Comparison of ENCODE assay signal across 30 cellular contexts in genomic region chr4:186687263-186687662, GRCh38. TPM values are rescaled to one million over a fixed set of nuclear protein-coding genes. Genes with fewer than 3 reads are reported as not detected.
DNase-seq lines count a peak whose midpoint lies in the region; ATAC-seq and TF ChIP-seq lines count a peak whose summit lies in the region.
"Had no signal": no experiment of that assay in that cellular context is flagged by ENCODE, and none has a peak within 500 bp of the region (broad histone marks: within the 10 kb centered on the region; RNA-seq: fewer than 3 reads in every experiment).

No MANE protein-coding gene starts in this region.

- H3K4me3 Mint-ChIP-seq in type B pancreatic cell: no peak overlapping the region
- H3K4me3 Mint-ChIP-seq: activated CD4-positive, alpha-beta memory T cell treated with anti-CD3 and anti-CD28 coated beads for 36 hours; activated naive CD4-positive, alpha-beta T cell treated with anti-CD3 and anti-CD28 coated beads, Interleukin-2, amount 50 U/mL, for 24 hours; activated T-helper 17 cell treated with anti-CD3 and anti-CD28 coated beads, Interleukin-2, amount 50 U/mL, for 72 hours; CD8-positive, alpha-beta memory T cell; effector memory CD8-positive, alpha-beta T cell; natural killer cell treated with Interleukin-12 subunit alpha and Interleukin-12 subunit beta and Interleukin-15 and Interleukin-18, amount 100 ng/mL, for 72 hours had no signal

- no peak for ATAC-seq in right cardiac atrium
- ATAC-seq: activated T-helper 17 cell treated with anti-CD3 and anti-CD28 coated beads, Interleukin-2, amount 50 U/mL, for 72 hours; effector memory CD8-positive, alpha-beta T cell; gastrocnemius medialis; K562; natural killer cell treated with Interleukin-12 subunit alpha and Interleukin-12 subunit beta and Interleukin-15 and Interleukin-18, amount 100 ng/mL, for 72 hours; pancreas had no signal

- H3K4me1 Mint-ChIP-seq in type B pancreatic cell (ENCODE audit: unreplicated experiment): peaks cover 66% of the 10 kb centered on the region
- H3K4me1 Mint-ChIP-seq: activated naive CD4-positive, alpha-beta T cell treated with anti-CD3 and anti-CD28 coated beads, Interleukin-2, amount 50 U/mL, for 24 hours; activated T-helper 17 cell treated with anti-CD3 and anti-CD28 coated beads, Interleukin-2, amount 50 U/mL, for 72 hours; CD8-positive, alpha-beta memory T cell had no signal

- peak overlapping the region; percentile 26 for H3K4me3 ChIP-seq in iPS-18a (ENCODE audit: low read length)
- H3K4me3 ChIP-seq in right cardiac atrium (ENCODE audit: low read length): no peak overlapping the region
- H3K4me3 ChIP-seq: coronary artery, esophagus muscularis mucosa, gastrocnemius medialis, K562, pancreas, tibial nerve had no signal

- H3K27ac ChIP-seq in iPS-18a (ENCODE audit: low read length) (no peak overlapping the region), right cardiac atrium (ENCODE audit: low read length) (no peak overlapping the region)
- H3K27ac ChIP-seq: 22Rv1, coronary artery, gastrocnemius medialis had no signal

- peaks cover 5% of the 10 kb centered on the region for H3K36me3 ChIP-seq in iPS-18a (ENCODE audit: control insufficient read depth, low read depth, low read length)
- H3K36me3 ChIP-seq: esophagus muscularis mucosa, gastrocnemius medialis, pancreas, tibial nerve had no signal

- peak overlapping the region; percentile 12 for H3K9ac ChIP-seq in iPS-18a (ENCODE audit: low read length)

- intact Hi-C loops in right cardiac atrium (cut with DNase I): no loop called here

- H3K27me3 ChIP-seq in iPS-18a (ENCODE audit: control insufficient read depth, insufficient read depth, low read length) (peaks cover 11% of the 10 kb centered on the region), right cardiac atrium (ENCODE audit: control insufficient read depth, insufficient read depth) (no peaks in the 10 kb centered on the region)
- H3K27me3 ChIP-seq: esophagus muscularis mucosa, gastrocnemius medialis, pancreas, tibial nerve had no signal

- H3K27me3 Mint-ChIP-seq in type B pancreatic cell: no peaks in the 10 kb centered on the region
- H3K27me3 Mint-ChIP-seq: activated CD4-positive, alpha-beta memory T cell treated with anti-CD3 and anti-CD28 coated beads for 36 hours; activated naive CD4-positive, alpha-beta T cell treated with anti-CD3 and anti-CD28 coated beads, Interleukin-2, amount 50 U/mL, for 24 hours; CD8-positive, alpha-beta memory T cell; effector memory CD8-positive, alpha-beta T cell; natural killer cell treated with Interleukin-12 subunit alpha and Interleukin-12 subunit beta and Interleukin-15 and Interleukin-18, amount 100 ng/mL, for 72 hours had no signal

- peak overlapping the region; percentile 65 for H3K27ac Mint-ChIP-seq in type B pancreatic cell
- H3K27ac Mint-ChIP-seq: activated CD4-positive, alpha-beta memory T cell treated with anti-CD3 and anti-CD28 coated beads for 36 hours; activated naive CD4-positive, alpha-beta T cell treated with anti-CD3 and anti-CD28 coated beads, Interleukin-2, amount 50 U/mL, for 24 hours; activated T-helper 17 cell treated with anti-CD3 and anti-CD28 coated beads, Interleukin-2, amount 50 U/mL, for 72 hours; CD8-positive, alpha-beta memory T cell; effector memory CD8-positive, alpha-beta T cell; natural killer cell treated with Interleukin-12 subunit alpha and Interleukin-12 subunit beta and Interleukin-15 and Interleukin-18, amount 100 ng/mL, for 72 hours had no signal

- H3K36me3 Mint-ChIP-seq in type B pancreatic cell: peaks cover 21% of the 10 kb centered on the region
- H3K36me3 Mint-ChIP-seq: activated CD4-positive, alpha-beta memory T cell treated with anti-CD3 and anti-CD28 coated beads for 36 hours; activated naive CD4-positive, alpha-beta T cell treated with anti-CD3 and anti-CD28 coated beads, Interleukin-2, amount 50 U/mL, for 24 hours; CD8-positive, alpha-beta memory T cell; natural killer cell treated with Interleukin-12 subunit alpha and Interleukin-12 subunit beta and Interleukin-15 and Interleukin-18, amount 100 ng/mL, for 72 hours had no signal

- H3K9me3 Mint-ChIP-seq in type B pancreatic cell: no peaks in the 10 kb centered on the region
- H3K9me3 Mint-ChIP-seq: activated CD4-positive, alpha-beta memory T cell treated with anti-CD3 and anti-CD28 coated beads for 36 hours; activated naive CD4-positive, alpha-beta T cell treated with anti-CD3 and anti-CD28 coated beads, Interleukin-2, amount 50 U/mL, for 24 hours had no signal

- no peaks in the 10 kb centered on the region for H3K9me3 ChIP-seq in iPS-18a (ENCODE audit: control insufficient read depth, low read depth, low read length)
- H3K9me3 ChIP-seq in right cardiac atrium (ENCODE audit: control insufficient read depth, low read length): no peaks in the 10 kb centered on the region
- H3K9me3 ChIP-seq: esophagus muscularis mucosa, gastrocnemius medialis, pancreas, tibial nerve had no signal

- DNase-seq in DMS53 (lab: John Stamatoyannopoulos, UW) (peak; percentile 29), DMS53 treated with DMSO at 0.1 percent for 48 hours (lab: John Stamatoyannopoulos, UW; ENCODE audit: unreplicated experiment) (no peak), NOMO-1 treated with DMSO at 0.1 percent for 48 hours (lab: John Stamatoyannopoulos, UW; ENCODE audit: unreplicated experiment) (peak; percentile 61), type B pancreatic cell (ENCODE audit: extremely low spot score, unreplicated experiment) (no peak), right cardiac atrium (no peak), GDM1 (lab: John Stamatoyannopoulos, UW) (no peak)
- no peak for DNase-seq in stimulated activated naive CD4-positive, alpha-beta T cell treated with Interleukin-2 at 50 U/mL for 16 hours (lab: John Stamatoyannopoulos, UW)
- DNase-seq: activated CD4-positive, alpha-beta memory T cell treated with anti-CD3 and anti-CD28 coated beads for 36 hours; activated CD8-positive, alpha-beta memory T cell treated with anti-CD3 and anti-CD28 coated beads, Interleukin-2, amount 50 U/mL, for 48 hours; AML-193; CD8-positive, alpha-beta memory T cell; effector memory CD8-positive, alpha-beta T cell; gastrocnemius medialis; GF-D8; HCEC 1CT; hippocampal formation; NCI-H146; NCI-H526; pancreas; stimulated activated CD8-positive, alpha-beta memory T cell treated with anti-CD3 and anti-CD28 coated beads, Interleukin-4, amount 100 ng/mL, for 48 hours; T1000 had no signal

- TF ChIP-seq CTCF in type B pancreatic cell (conservative IDR thresholded peaks at IDR 0.05): no peak

- 80% methylated on average over 3 of the region's 3 CpGs for WGBS in right cardiac atrium

- peaks cover 75% of the 10 kb centered on the region for H3K4me1 ChIP-seq in iPS-18a (ENCODE audit: control insufficient read depth, low read depth, low read length)
- no peaks in the 10 kb centered on the region for H3K4me1 ChIP-seq in right cardiac atrium (ENCODE audit: control insufficient read depth, insufficient read depth, low read length)
- H3K4me1 ChIP-seq: gastrocnemius medialis had no signal

RNA-seq across cellular contexts. Expression of gene FAT1, which starts 36.4 kb away (rescaled TPM):
- 188 and 197 TPM in 2 replicates for total RNA-seq in type B pancreatic cell (ENCODE audit: low replicate concordance)
- total RNA-seq in right cardiac atrium: 10 to 100 TPM; 76.7 to 95.2 (median 82.9) TPM
- 29.7 TPM for polyA plus RNA-seq in right cardiac atrium
- total RNA-seq: activated CD4-positive, alpha-beta memory T cell treated with anti-CD3 and anti-CD28 coated beads for 36 hours; activated T-helper 17 cell treated with anti-CD3 and anti-CD28 coated beads, Interleukin-2, amount 50 U/mL, for 72 hours; CD8-positive, alpha-beta memory T cell; natural killer cell treated with Interleukin-12 subunit alpha and Interleukin-12 subunit beta and Interleukin-15 and Interleukin-18, amount 100 ng/mL, for 72 hours had no signal
- polyA plus RNA-seq: CD8-positive, alpha-beta memory T cell had no signal

Comparison
In these comparisons a context has a peak if more than half of its experiments do, and no peak if none do; other contexts are left out.
1. DNase-seq: peak in DMS53 (single experiment) and NOMO-1 treated with DMSO at 0.1 percent for 48 hours (single experiment); none in DMS53 treated with DMSO at 0.1 percent for 48 hours (single experiment), type B pancreatic cell (single experiment), stimulated activated naive CD4-positive, alpha-beta T cell treated with Interleukin-2 at 50 U/mL for 16 hours (single experiment), right cardiac atrium (0 of 3) and GDM1 (single experiment).